In genomic region chr4:2825184-2825506, GRCh38 we compare ENCODE assay signal across 20 cellular contexts.
"Had no signal": no experiment of that assay in that cellular context is flagged by ENCODE, and none has a peak within 500 bp of the region (broad histone marks: within the 10 kb centered on the region; RNA-seq: fewer than 3 reads in every experiment).

No MANE protein-coding gene starts in this region.

- H3K27me3 ChIP-seq: gastrocnemius medialis, heart left ventricle, tibial nerve had no signal

- H3K27ac Mint-ChIP-seq: activated CD4-positive, alpha-beta T cell treated with anti-CD3 and anti-CD28 coated beads for 36 hours; activated naive CD8-positive, alpha-beta T cell treated with anti-CD3 and anti-CD28 coated beads, Interleukin-2, amount 50 U/mL, for 24 hours; activated T-cell treated with anti-CD3 and anti-CD28 coated beads, Interleukin-2, amount 50 U/mL, for 24 hours; activated T-helper 2 cell treated with anti-CD3 and anti-CD28 coated beads, Interferon-gamma antibody, Interleukin-2, Interleukin-4, amounts not matched to agents 10 μg/mL and 5 μg/mL and 100 μg/mL, durations not matched to agents 14 hours and 24 hours and 36 hours had no signal

- H3K9me3 ChIP-seq: gastrocnemius medialis, heart left ventricle, tibial nerve had no signal

- ATAC-seq: activated CD4-positive, alpha-beta T cell treated with anti-CD3 and anti-CD28 coated beads for 36 hours; activated naive CD8-positive, alpha-beta T cell treated with anti-CD3 and anti-CD28 coated beads, Interleukin-2, amount 50 U/mL, for 24 hours; esophagus mucosa; gastrocnemius medialis; naive thymus-derived CD4-positive, alpha-beta T cell had no signal

- FAIRE-seq: TTC549, urothelium cell line had no signal

- H2AFZ ChIP-seq: parathyroid adenoma had no signal

- H3K9me3 Mint-ChIP-seq: activated naive CD8-positive, alpha-beta T cell treated with anti-CD3 and anti-CD28 coated beads, Interleukin-2, amount 50 U/mL, for 24 hours; activated T-cell treated with anti-CD3 and anti-CD28 coated beads, Interleukin-2, amount 50 U/mL, for 24 hours; activated T-helper 2 cell treated with anti-CD3 and anti-CD28 coated beads, Interferon-gamma antibody, Interleukin-2, Interleukin-4, amounts not matched to agents 10 μg/mL and 5 μg/mL and 100 μg/mL, durations not matched to agents 14 hours and 24 hours and 36 hours had no signal

- H3K9ac ChIP-seq: parathyroid adenoma had no signal

- H3K4me3 Mint-ChIP-seq: activated CD4-positive, alpha-beta T cell treated with anti-CD3 and anti-CD28 coated beads for 36 hours; activated naive CD8-positive, alpha-beta T cell treated with anti-CD3 and anti-CD28 coated beads, Interleukin-2, amount 50 U/mL, for 24 hours; activated T-cell treated with anti-CD3 and anti-CD28 coated beads, Interleukin-2, amount 50 U/mL, for 24 hours; naive thymus-derived CD4-positive, alpha-beta T cell had no signal

- DNase-seq: activated CD4-positive, alpha-beta T cell treated with anti-CD3 and anti-CD28 coated beads for 36 hours; activated CD4-positive, alpha-beta T cell treated with anti-CD3 and anti-CD28 coated beads, Interleukin-2, amount 50 U/mL, for 48 hours; activated naive CD4-positive, alpha-beta T cell treated with Interleukin-2 at 50 U/mL for 16 hours; activated naive CD8-positive, alpha-beta T cell treated with anti-CD3 and anti-CD28 coated beads, Interleukin-2, amount 50 U/mL, for 24 hours; activated T-cell treated with anti-CD3 and anti-CD28 coated beads, Interleukin-2, amount 50 U/mL, for 24 hours; cerebellar nuclear complex; cortex of kidney; kidney glomerular epithelial cell; mesendoderm; naive thymus-derived CD4-positive, alpha-beta T cell; stimulated activated naive CD4-positive, alpha-beta T cell; SW 1271 had no signal

- H3K4me3 ChIP-seq: gastrocnemius medialis, heart left ventricle, tibial nerve had no signal

- H3K27ac ChIP-seq: gastrocnemius medialis, parathyroid adenoma, tibial nerve had no signal

- H3K27me3 Mint-ChIP-seq: activated CD4-positive, alpha-beta T cell treated with anti-CD3 and anti-CD28 coated beads for 36 hours; activated naive CD8-positive, alpha-beta T cell treated with anti-CD3 and anti-CD28 coated beads, Interleukin-2, amount 50 U/mL, for 24 hours; activated T-cell treated with anti-CD3 and anti-CD28 coated beads, Interleukin-2, amount 50 U/mL, for 24 hours; naive thymus-derived CD4-positive, alpha-beta T cell had no signal

- H3K4me1 ChIP-seq: gastrocnemius medialis, parathyroid adenoma had no signal

- H3K79me2 ChIP-seq: parathyroid adenoma had no signal

- H3K4me1 Mint-ChIP-seq: activated CD4-positive, alpha-beta T cell treated with anti-CD3 and anti-CD28 coated beads for 36 hours had no signal
